Comparison of ENCODE assay signal across 8 cellular contexts in genomic region chr10:102714621-102715455, GRCh38. TPM values are rescaled to one million over a fixed set of nuclear protein-coding genes. Genes with fewer than 3 reads are reported as not detected.
DNase-seq lines count a peak whose midpoint lies in the region; ATAC-seq and TF ChIP-seq lines count a peak whose summit lies in the region.

A gene with protein sequence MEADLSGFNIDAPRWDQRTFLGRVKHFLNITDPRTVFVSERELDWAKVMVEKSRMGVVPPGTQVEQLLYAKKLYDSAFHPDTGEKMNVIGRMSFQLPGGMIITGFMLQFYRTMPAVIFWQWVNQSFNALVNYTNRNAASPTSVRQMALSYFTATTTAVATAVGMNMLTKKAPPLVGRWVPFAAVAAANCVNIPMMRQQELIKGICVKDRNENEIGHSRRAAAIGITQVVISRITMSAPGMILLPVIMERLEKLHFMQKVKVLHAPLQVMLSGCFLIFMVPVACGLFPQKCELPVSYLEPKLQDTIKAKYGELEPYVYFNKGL (plus strand): TSS chr10:102714636. CDS start chr10:102726637, 12,001 bp downstream.

- POLR2A ChIA-PET in RWPE1 (lab: Yijun Ruan, JAX; ENCODE audit: low non-redundant PET), result interaction anchor here (0.6 to 1.0 kb wide), 3 partner anchors 28 to 894 kb away, joined by 3 to 5 read pairs (median 3); partner anchors contain the start of gene WBP1L

- intact Hi-C loops in left colon (cut with DNase I, micrococcal nuclease), result loop anchor here in 1 of 2 donors (2.0 to 5.0 kb wide), 2 partner anchors 28 to 213 kb away; partner anchors contain the start of genes ACTR1A, SUFU and WBP1L

- ATAC-seq in HG02852 (IDR thresholded peaks at IDR 0.05; ENCODE audit: unreplicated experiment), result peak; percentile 18
- ATAC-seq in left colon, result peak; percentile 40

- TF ChIP-seq CTCF in RWPE1 (conservative IDR thresholded peaks at IDR 0.05; ENCODE audit: low read depth), result no peak

- 3 to 6% (median 5%) methylated on average over 46 of the region's 46 CpGs for WGBS in adipose tissue, 3 donors

- H3K27ac ChIP-seq in RWPE1, result peak within 1 kb of the TSS; percentile 91
- H3K27ac ChIP-seq in adipose tissue (ENCODE audit: low read depth, low read length), result no peak within 1 kb of the TSS

- DNase-seq in NCI-H82 (lab: John Stamatoyannopoulos, UW) (peak; percentile 64), NCI-H82 treated with DMSO at 0.1 percent for 48 hours (lab: John Stamatoyannopoulos, UW; ENCODE audit: unreplicated experiment) (no peak), RWPE1 (ENCODE audit: low spot score) (no peak), left colon (peak; percentile 51 to 64), NCI-H526 (lab: John Stamatoyannopoulos, UW) (no peak)
- peak; percentile 11 to 53 (median 20) for DNase-seq in stimulated activated CD4-positive, alpha-beta T cell treated with anti-CD3 and anti-CD28 coated beads, TNF-alpha, amount 100 ng/mL, for 24 hours (ENCODE audit: low read depth in 3 of 3)

- CTCF ChIA-PET in RWPE1 (lab: Yijun Ruan, JAX), result interaction anchor here (0.7 to 2.1 kb wide), 7 partner anchors 12 to 187 kb away, joined by 3 to 5 read pairs (median 3); no protein-coding TSS in a partner anchor

RNA-seq across cellular contexts. Expression of the gene that starts here (rescaled TPM):
- polyA plus RNA-seq in adipose tissue, result 10 to 100 TPM in 2 of 3 donors, 1 to 10 TPM in 1; 3.0 to 11.5 (median 10.8) TPM
- 10 to 100 TPM; 11.7 to 15.0 TPM for total RNA-seq in left colon

Comparison
In these comparisons a context has a peak if more than half of its experiments do, and no peak if none do; other contexts are left out.
1. DNase-seq: peak in NCI-H82 (single experiment), left colon (2 of 2) and stimulated activated CD4-positive, alpha-beta T cell treated with anti-CD3 and anti-CD28 coated beads, TNF-alpha, amount 100 ng/mL, for 24 hours (3 of 3); none in NCI-H82 treated with DMSO at 0.1 percent for 48 hours (single experiment), RWPE1 (single experiment) and NCI-H526 (0 of 2).